In the genomic region with DNA sequence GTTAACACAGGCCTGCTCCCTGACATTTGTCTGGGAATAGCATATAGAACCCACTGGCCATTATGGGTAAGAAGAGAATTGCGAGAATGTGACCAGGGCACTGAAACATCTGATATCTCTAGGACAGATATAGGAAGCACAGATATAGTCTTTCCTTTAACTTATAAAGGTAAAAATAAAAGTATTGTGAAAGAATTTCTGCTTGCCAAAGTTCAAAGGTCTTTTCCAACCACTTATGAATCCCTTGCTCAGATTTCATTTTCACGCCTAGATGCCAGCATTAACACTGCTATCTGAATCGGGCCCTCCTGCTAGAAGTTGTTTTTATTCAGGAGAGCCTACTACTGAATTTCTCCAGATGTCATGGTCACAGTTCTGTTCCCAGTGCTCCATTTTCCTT, we compare ENCODE assay signal across 23 cellular contexts. TPM values are rescaled to one million over a fixed set of nuclear protein-coding genes. Genes with fewer than 3 reads are reported as not detected.
DNase-seq lines count a peak whose midpoint lies in the region; ATAC-seq and TF ChIP-seq lines count a peak whose summit lies in the region.
"Had no signal": no experiment of that assay in that cellular context is flagged by ENCODE, and none has a peak within 500 bp of the region (broad histone marks: within the 10 kb centered on the region; RNA-seq: fewer than 3 reads in every experiment).

No MANE protein-coding gene starts in this region.

- peak overlapping the region; percentile 29 for H3K27ac ChIP-seq in colonic mucosa
- H3K27ac ChIP-seq: BLaER1, prostate gland, SJSA1, upper lobe of right lung had no signal

- H3K9me3 Mint-ChIP-seq in activated T-cell treated with anti-CD3 and anti-CD28 coated beads, Interleukin-2, amount 50 U/mL, for 24 hours: no peaks in the 10 kb centered on the region
- no peaks in the 10 kb centered on the region for H3K9me3 Mint-ChIP-seq in activated T-cell treated with anti-CD3 and anti-CD28 coated beads, Interleukin-2, amount 50 U/mL, for 4 hours
- H3K9me3 Mint-ChIP-seq in HFFc6: no peaks in the 10 kb centered on the region
- H3K9me3 Mint-ChIP-seq in stimulated activated effector memory CD8-positive, alpha-beta T cell treated with anti-CD3 and anti-CD28 coated beads, Interleukin-12 subunit alpha, Interleukin-12 subunit beta, amount 100 ng/mL, for 72 hours: no peaks in the 10 kb centered on the region
- H3K9me3 Mint-ChIP-seq: activated naive CD4-positive, alpha-beta T cell treated with anti-CD3 and anti-CD28 coated beads, Interleukin-2, amount 50 U/mL, for 72 hours had no signal

- peak overlapping the region in 1 of 2 donors; percentile 26 for H3K9ac ChIP-seq in colonic mucosa (ENCODE audit: low read depth in 2 of 2, low read length in 2 of 2)
- H3K9ac ChIP-seq: BLaER1 had no signal

- DNase-seq in activated T-cell treated with anti-CD3 and anti-CD28 coated beads, Interleukin-2, amount 50 U/mL, for 24 hours: no peak
- no peak for DNase-seq in activated T-cell treated with anti-CD3 and anti-CD28 coated beads, Interleukin-2, amount 50 U/mL, for 4 hours
- DNase-seq in HFFc6: no peak
- no peak for DNase-seq in colonic mucosa
- DNase-seq in stimulated activated effector memory CD8-positive, alpha-beta T cell treated with anti-CD3 and anti-CD28 coated beads, Interleukin-12 subunit alpha, Interleukin-12 subunit beta, amount 100 ng/mL, for 72 hours (ENCODE audit: low spot score in 2 of 2): no peak
- DNase-seq in AG08396 (ENCODE audit: low spot score): no peak
- DNase-seq in NCI-H1092 treated with DMSO at 0.1 percent for 48 hours (lab: John Stamatoyannopoulos, UW): no peak
- DNase-seq: anterior cingulate cortex; caudate nucleus; DMS79 treated with DMSO at 0.1 percent for 48 hours; glutamatergic neuron; GOT3; MV-4-11; NCI-H1694; NCI-H2171 treated with DMSO at 0.1 percent for 48 hours; NCI-H526; stimulated activated CD8-positive, alpha-beta memory T cell treated with anti-CD3 and anti-CD28 coated beads, Interleukin-4, amount 100 ng/mL, for 48 hours; upper lobe of right lung had no signal

- no peaks in the 10 kb centered on the region for H3K4me1 ChIP-seq in colonic mucosa
- H3K4me1 ChIP-seq: prostate gland, SJSA1, upper lobe of right lung had no signal

- H3K27me3 Mint-ChIP-seq in activated T-cell treated with anti-CD3 and anti-CD28 coated beads, Interleukin-2, amount 50 U/mL, for 24 hours: no peaks in the 10 kb centered on the region
- H3K27me3 Mint-ChIP-seq in activated T-cell treated with anti-CD3 and anti-CD28 coated beads, Interleukin-2, amount 50 U/mL, for 4 hours (ENCODE audit: low read depth): no peaks in the 10 kb centered on the region
- H3K27me3 Mint-ChIP-seq in HFFc6 (ENCODE audit: insufficient read depth): no peaks in the 10 kb centered on the region; the same call in none of the 2 replicates

- TF ChIP-seq CTCF in HFFc6 (IDR thresholded peaks at IDR 0.05): no peak
- TF ChIP-seq CTCF in colonic mucosa (IDR thresholded peaks at IDR 0.05): no peak

- no peaks in the 10 kb centered on the region for H3K27me3 ChIP-seq in colonic mucosa
- H3K27me3 ChIP-seq: BLaER1, SJSA1, upper lobe of right lung had no signal

- ATAC-seq in activated T-cell treated with anti-CD3 and anti-CD28 coated beads, Interleukin-2, amount 50 U/mL, for 4 hours: no peak
- no peak for ATAC-seq in stimulated activated effector memory CD8-positive, alpha-beta T cell treated with anti-CD3 and anti-CD28 coated beads, Interleukin-12 subunit alpha, Interleukin-12 subunit beta, amount 100 ng/mL, for 72 hours
- ATAC-seq in HG03159 (IDR thresholded peaks at IDR 0.05; ENCODE audit: unreplicated experiment): no peak
- ATAC-seq: upper lobe of right lung had no signal

- H3K9me3 ChIP-seq in colonic mucosa: no peaks in the 10 kb centered on the region
- H3K9me3 ChIP-seq: BLaER1, prostate gland, SJSA1, upper lobe of right lung had no signal

- H3K4me3 ChIP-seq in colonic mucosa: no peak overlapping the region
- H3K4me3 ChIP-seq: BLaER1, prostate gland, SJSA1, upper lobe of right lung had no signal

- H3K4me3 Mint-ChIP-seq in activated T-cell treated with anti-CD3 and anti-CD28 coated beads, Interleukin-2, amount 50 U/mL, for 24 hours: no peak overlapping the region
- no peak overlapping the region for H3K4me3 Mint-ChIP-seq in activated T-cell treated with anti-CD3 and anti-CD28 coated beads, Interleukin-2, amount 50 U/mL, for 4 hours
- no peak overlapping the region for H3K4me3 Mint-ChIP-seq in HFFc6
- H3K4me3 Mint-ChIP-seq in stimulated activated effector memory CD8-positive, alpha-beta T cell treated with anti-CD3 and anti-CD28 coated beads, Interleukin-12 subunit alpha, Interleukin-12 subunit beta, amount 100 ng/mL, for 72 hours: no peak overlapping the region

- peak overlapping the region; percentile 80 for H3K27ac Mint-ChIP-seq in activated T-cell treated with anti-CD3 and anti-CD28 coated beads, Interleukin-2, amount 50 U/mL, for 24 hours
- peak overlapping the region; percentile 67 for H3K27ac Mint-ChIP-seq in HFFc6
- H3K27ac Mint-ChIP-seq in stimulated activated effector memory CD8-positive, alpha-beta T cell treated with anti-CD3 and anti-CD28 coated beads, Interleukin-12 subunit alpha, Interleukin-12 subunit beta, amount 100 ng/mL, for 72 hours: peak overlapping the region; percentile 42

- H3K36me3 ChIP-seq in colonic mucosa: peaks cover 6% of the 10 kb centered on the region
- H3K36me3 ChIP-seq: prostate gland had no signal

- H3K36me3 Mint-ChIP-seq in activated T-cell treated with anti-CD3 and anti-CD28 coated beads, Interleukin-2, amount 50 U/mL, for 24 hours (ENCODE audit: low read depth): peaks cover 89% of the 10 kb centered on the region
- H3K36me3 Mint-ChIP-seq in activated T-cell treated with anti-CD3 and anti-CD28 coated beads, Interleukin-2, amount 50 U/mL, for 4 hours (ENCODE audit: insufficient read depth): peaks cover 27% of the 10 kb centered on the region
- peaks cover 27% of the 10 kb centered on the region for H3K36me3 Mint-ChIP-seq in HFFc6 (ENCODE audit: low read depth)
- peaks cover 97% of the 10 kb centered on the region for H3K36me3 Mint-ChIP-seq in stimulated activated effector memory CD8-positive, alpha-beta T cell treated with anti-CD3 and anti-CD28 coated beads, Interleukin-12 subunit alpha, Interleukin-12 subunit beta, amount 100 ng/mL, for 72 hours

- intact Hi-C loops in colonic mucosa (cut with DNase I): loop anchor here (10.0 kb wide), 1 partner anchor 48 kb away; no protein-coding TSS in a partner anchor

- H3K4me1 Mint-ChIP-seq in activated T-cell treated with anti-CD3 and anti-CD28 coated beads, Interleukin-2, amount 50 U/mL, for 24 hours (ENCODE audit: low read depth): peaks cover 3% of the 10 kb centered on the region
- H3K4me1 Mint-ChIP-seq in activated T-cell treated with anti-CD3 and anti-CD28 coated beads, Interleukin-2, amount 50 U/mL, for 4 hours (ENCODE audit: low read depth): peaks cover 5% of the 10 kb centered on the region
- H3K4me1 Mint-ChIP-seq in HFFc6 (ENCODE audit: low read depth): no peaks in the 10 kb centered on the region
- peaks cover 7% of the 10 kb centered on the region for H3K4me1 Mint-ChIP-seq in stimulated activated effector memory CD8-positive, alpha-beta T cell treated with anti-CD3 and anti-CD28 coated beads, Interleukin-12 subunit alpha, Interleukin-12 subunit beta, amount 100 ng/mL, for 72 hours

RNA-seq across cellular contexts. Expression of a gene that starts 27.7 kb away (rescaled TPM):
- 1 to 10 TPM; 4.4 to 6.0 (median 5.7) TPM for total RNA-seq in activated T-cell treated with anti-CD3 and anti-CD28 coated beads, Interleukin-2, amount 50 U/mL, for 4 hours
- total RNA-seq in HFFc6 (2021; fragmentation: NEBNext Ultra II Directional; extraction: Animal tissue kit (Norgen Biotek cat#: 25700)): 10 to 100 TPM in 2 of 6 experiments, 1 to 10 TPM in 4; 8.6 to 10.9 (median 9.6) TPM
- total RNA-seq in colonic mucosa: 10 to 100 TPM; 19.5 to 21.7 TPM

RNA-seq across cellular contexts. Expression of a gene that starts 53.1 kb away (rescaled TPM):
- total RNA-seq in activated T-cell treated with anti-CD3 and anti-CD28 coated beads, Interleukin-2, amount 50 U/mL, for 4 hours: 10 to 100 TPM; 24.0 to 34.5 (median 30.4) TPM
- 10 to 100 TPM; 20.6 to 30.6 (median 23.8) TPM for total RNA-seq in HFFc6 (2021; fragmentation: NEBNext Ultra II Directional; extraction: Animal tissue kit (Norgen Biotek cat#: 25700))
- 10 to 100 TPM; 27.2 to 37.3 TPM for total RNA-seq in colonic mucosa
